Comparison of ENCODE assay signal across 5 cellular contexts in genomic region chr16:28443943-28444342, GRCh38. TPM values are rescaled to one million over a fixed set of nuclear protein-coding genes. Genes with fewer than 3 reads are reported as not detected.
"Had no signal": no experiment of that assay in that cellular context is flagged by ENCODE, and none has a peak within 500 bp of the region (broad histone marks: within the 10 kb centered on the region; RNA-seq: fewer than 3 reads in every experiment).

No MANE protein-coding gene starts in this region.

RNA-seq across cellular contexts. Expression of gene NPIPB7, which starts 28.2 kb away (rescaled TPM):
- total RNA-seq: HepG2, HT-29, HT1080, IMR-90, K562 had no signal

RNA-seq across cellular contexts. Expression of gene APOBR, which starts 50.5 kb away (rescaled TPM):
- total RNA-seq: HepG2, HT-29, IMR-90 had no signal
- polyA plus RNA-seq: IMR-90 had no signal
